ENCODE assay signal across 1 cellular context in genomic region chr1:3028531-3029282, GRCh38.
TF ChIP-seq lines count a peak whose summit lies in the region.

No MANE protein-coding gene starts in this region.

TF ChIP-seq in HepG2, 621 proteins besides CTCF, POLR2A, EP300 and RAD21 (continued from another document):
- TF ChIP-seq DDIT3 (CRISPR knock-in tag; IDR thresholded peaks at IDR 0.05) (no peak), IKZF1 (IDR thresholded peaks at IDR 0.05) (no peak), SMAD3 (CRISPR knock-in tag; IDR thresholded peaks at IDR 0.05) (no peak), NR2F2 (IDR thresholded peaks at IDR 0.05; ENCODE audit: borderline replicate concordance, low read depth) (no peak), ZNF543 (CRISPR knock-in tag; IDR thresholded peaks at IDR 0.05) (no peak), THYN1 (CRISPR knock-in tag; IDR thresholded peaks at IDR 0.05; ENCODE audit: borderline replicate concordance, low read depth) (no peak), REXO4 (CRISPR knock-in tag; IDR thresholded peaks at IDR 0.05; ENCODE audit: borderline replicate concordance) (no peak), MED1 (CRISPR knock-in tag; IDR thresholded peaks at IDR 0.05) (no peak), ZMYM4 (CRISPR knock-in tag; IDR thresholded peaks at IDR 0.05) (no peak), TARDBP (CRISPR knock-in tag; IDR thresholded peaks at IDR 0.05) (no peak), ZNF740 (CRISPR knock-in tag; IDR thresholded peaks at IDR 0.05) (no peak), SRF (IDR thresholded peaks at IDR 0.05; ENCODE audit: low read depth, low read length) (no peak), LCORL (IDR thresholded peaks at IDR 0.05) (no peak), LCORL (CRISPR knock-in tag; IDR thresholded peaks at IDR 0.05) (no peak), ZBTB33 (CRISPR knock-in tag; IDR thresholded peaks at IDR 0.05) (no peak)
